In genomic region chr19:34859823-34860736, GRCh38 we compare ENCODE assay signal across 8 cellular contexts.
DNase-seq lines count a peak whose midpoint lies in the region; ATAC-seq and TF ChIP-seq lines count a peak whose summit lies in the region.
"Not testable (repeated sequence)": the region's sequence is repeated elsewhere in the genome, so short reads cannot be mapped to it uniquely, and the experiment has no call there.

No MANE protein-coding gene starts in this region.

- H3K9me3 Mint-ChIP-seq in Caco-2 (ENCODE audit: unreplicated experiment); activated naive CD4-positive, alpha-beta T cell treated with anti-CD3 and anti-CD28 coated beads for 36 hours; effector memory CD8-positive, alpha-beta T cell: not testable (repeated sequence)
- H3K9me3 Mint-ChIP-seq in T-helper 1 cell treated with Interleukin-12 subunit alpha and Interleukin-12 subunit beta and Interleukin-4 antibody, amounts not matched to agents 30 μg/mL and 1 μg/mL, for 36 hours = peaks cover 20% of the 10 kb centered on the region
- H3K9me3 Mint-ChIP-seq in neural progenitor cell = peaks cover 24% of the 10 kb centered on the region

- not testable (repeated sequence) for TF ChIP-seq CTCF in Caco-2 (IDR thresholded peaks at IDR 0.05; ENCODE audit: insufficient read depth in 1 of 2, low read depth in 1 of 2, low read length in 1 of 2, severe bottlenecking in 1 of 2, unreplicated experiment in 1 of 2); neural progenitor cell (IDR thresholded peaks at IDR 0.05)

- POLR2A ChIA-PET in Caco-2 (lab: Charles Lee) = interaction anchor here (0.6 kb wide), 1 partner anchor 94 kb away, joined by 3 read pairs; no protein-coding TSS in a partner anchor

- not testable (repeated sequence) for H3K36me3 ChIP-seq in Caco-2 (ENCODE audit: control insufficient read depth, insufficient read depth, low read length); Karpas-422 (ENCODE audit: insufficient read depth, low read length); neural progenitor cell; subcutaneous abdominal adipose tissue (ENCODE audit: control insufficient read depth in 5 of 5, insufficient read depth in 5 of 5, low read length in 5 of 5)

- not testable (repeated sequence) for H3K27ac ChIP-seq in Karpas-422 (ENCODE audit: low read length); neural progenitor cell; subcutaneous abdominal adipose tissue (ENCODE audit: low read depth, low read length)

- H3K4me3 ChIP-seq in Caco-2 (ENCODE audit: low read depth, low read length) = peak overlapping the region; percentile 34
- H3K4me3 ChIP-seq in Karpas-422 (ENCODE audit: low read length) = peak overlapping the region; percentile 58; the same call in 1 of the 2 replicates
- H3K4me3 ChIP-seq in iPS-18c (ENCODE audit: insufficient read depth, low read depth, low read length) = peak overlapping the region; percentile 38; the same call in 1 of the 2 replicates
- H3K4me3 ChIP-seq in neural progenitor cell = peak overlapping the region; percentile 63
- peak overlapping the region in 4 of 5 donors; percentile 22 to 57 (median 46) for H3K4me3 ChIP-seq in subcutaneous abdominal adipose tissue (ENCODE audit: low read depth in 1 of 5, low read length in 5 of 5)

- H3K27me3 ChIP-seq in Caco-2 (replicated peaks; ENCODE audit: control insufficient read depth, insufficient read depth, low read length); Karpas-422 (ENCODE audit: low read length); neural progenitor cell; subcutaneous abdominal adipose tissue (ENCODE audit: control insufficient read depth in 5 of 5, insufficient read depth in 4 of 5, low read length in 5 of 5): not testable (repeated sequence)

- peak overlapping the region; percentile 51 for H3K4me2 ChIP-seq in Karpas-422 (ENCODE audit: low read depth, low read length, poor library complexity, severe bottlenecking)
- H3K4me2 ChIP-seq in neural progenitor cell = peak overlapping the region; percentile 89

- H3K79me2 ChIP-seq in Karpas-422 (ENCODE audit: low read length) = not testable (repeated sequence)
- peaks cover 23% of the 10 kb centered on the region for H3K79me2 ChIP-seq in neural progenitor cell (ENCODE audit: low read depth)

- H3K9me3 ChIP-seq in Caco-2; Karpas-422 (ENCODE audit: low read length); iPS-18c (ENCODE audit: control insufficient read depth, insufficient read depth, low read length); neural progenitor cell (ENCODE audit: low read depth); subcutaneous abdominal adipose tissue (ENCODE audit: control insufficient read depth in 5 of 5, low read length in 5 of 5): not testable (repeated sequence)

- CTCF ChIA-PET in Caco-2 (lab: Charles Lee); activated naive CD4-positive, alpha-beta T cell treated with anti-CD3 and anti-CD28 coated beads for 36 hours (lab: Charles Lee): not testable (repeated sequence)

- not testable (repeated sequence) for H3K4me1 ChIP-seq in Caco-2; Karpas-422 (ENCODE audit: low read length); neural progenitor cell; subcutaneous abdominal adipose tissue (ENCODE audit: control insufficient read depth in 5 of 5, insufficient read depth in 5 of 5, low read length in 5 of 5)

- BruUV-seq in Caco-2 (replicated peaks; lab: Mats Ljungman, UMichigan) = not testable (repeated sequence)

- peak; percentile 66 for ATAC-seq in effector memory CD8-positive, alpha-beta T cell (replicated peaks)

- H3K36me3 Mint-ChIP-seq in Caco-2 (ENCODE audit: insufficient read depth, unreplicated experiment); activated naive CD4-positive, alpha-beta T cell treated with anti-CD3 and anti-CD28 coated beads for 36 hours (ENCODE audit: low read depth); effector memory CD8-positive, alpha-beta T cell (ENCODE audit: insufficient read depth); neural progenitor cell: not testable (repeated sequence)
- peaks cover 20% of the 10 kb centered on the region for H3K36me3 Mint-ChIP-seq in T-helper 1 cell treated with Interleukin-12 subunit alpha and Interleukin-12 subunit beta and Interleukin-4 antibody, amounts not matched to agents 30 μg/mL and 1 μg/mL, for 36 hours (ENCODE audit: low read depth)

- peak overlapping the region; percentile 65 for H3K4me3 Mint-ChIP-seq in Caco-2 (ENCODE audit: unreplicated experiment)
- peak overlapping the region; percentile 94 for H3K4me3 Mint-ChIP-seq in T-helper 1 cell treated with Interleukin-12 subunit alpha and Interleukin-12 subunit beta and Interleukin-4 antibody, amounts not matched to agents 30 μg/mL and 1 μg/mL, for 36 hours
- peak overlapping the region; percentile 93 for H3K4me3 Mint-ChIP-seq in activated naive CD4-positive, alpha-beta T cell treated with anti-CD3 and anti-CD28 coated beads for 36 hours
- H3K4me3 Mint-ChIP-seq in effector memory CD8-positive, alpha-beta T cell = peak overlapping the region; percentile 95 to 97
- peak overlapping the region; percentile 88 for H3K4me3 Mint-ChIP-seq in neural progenitor cell

- H3F3A ChIP-seq in neural progenitor cell (ENCODE audit: low read depth) = not testable (repeated sequence)

- not testable (repeated sequence) for DNase-seq in Caco-2; Karpas-422; neural progenitor cell (ENCODE audit: low spot score)
- DNase-seq in activated naive CD4-positive, alpha-beta T cell treated with anti-CD3 and anti-CD28 coated beads for 36 hours = peak; percentile 27
- peak in 1 of 3 experiments; percentile 20 for DNase-seq in effector memory CD8-positive, alpha-beta T cell

- H4K20me1 ChIP-seq in Karpas-422 (ENCODE audit: insufficient read depth, low read depth, low read length); neural progenitor cell (ENCODE audit: low read depth): not testable (repeated sequence)

- not testable (repeated sequence) for H3K4me1 Mint-ChIP-seq in Caco-2 (ENCODE audit: low read depth, unreplicated experiment); neural progenitor cell
- peaks cover 20% of the 10 kb centered on the region for H3K4me1 Mint-ChIP-seq in T-helper 1 cell treated with Interleukin-12 subunit alpha and Interleukin-12 subunit beta and Interleukin-4 antibody, amounts not matched to agents 30 μg/mL and 1 μg/mL, for 36 hours (ENCODE audit: low read depth)
- H3K4me1 Mint-ChIP-seq in activated naive CD4-positive, alpha-beta T cell treated with anti-CD3 and anti-CD28 coated beads for 36 hours (ENCODE audit: low read depth) = peaks cover 37% of the 10 kb centered on the region
- peaks cover 31 to 33% of the 10 kb centered on the region in 2 donors for H3K4me1 Mint-ChIP-seq in effector memory CD8-positive, alpha-beta T cell (ENCODE audit: low read depth in 2 of 2)

- not testable (repeated sequence) for H3K9me2 ChIP-seq in Karpas-422 (replicated peaks; ENCODE audit: insufficient read depth, low read length)

- peak overlapping the region; percentile 35; the same call in 1 of the 2 replicates for H3K9ac ChIP-seq in Karpas-422 (ENCODE audit: low read length)
- not testable (repeated sequence) for H3K9ac ChIP-seq in neural progenitor cell; subcutaneous abdominal adipose tissue (ENCODE audit: low read length in 5 of 5)

- not testable (repeated sequence) for H3K27me3 Mint-ChIP-seq in Caco-2 (ENCODE audit: insufficient read depth, unreplicated experiment); T-helper 1 cell treated with Interleukin-12 subunit alpha and Interleukin-12 subunit beta and Interleukin-4 antibody, amounts not matched to agents 30 μg/mL and 1 μg/mL, for 36 hours (ENCODE audit: low read depth); activated naive CD4-positive, alpha-beta T cell treated with anti-CD3 and anti-CD28 coated beads for 36 hours (ENCODE audit: low read depth); effector memory CD8-positive, alpha-beta T cell; neural progenitor cell (ENCODE audit: insufficient read depth, low read depth)

- not testable (repeated sequence) for H3K27ac Mint-ChIP-seq in Caco-2 (ENCODE audit: unreplicated experiment)
- H3K27ac Mint-ChIP-seq in T-helper 1 cell treated with Interleukin-12 subunit alpha and Interleukin-12 subunit beta and Interleukin-4 antibody, amounts not matched to agents 30 μg/mL and 1 μg/mL, for 36 hours = peak overlapping the region; percentile 85
- H3K27ac Mint-ChIP-seq in activated naive CD4-positive, alpha-beta T cell treated with anti-CD3 and anti-CD28 coated beads for 36 hours = peak overlapping the region; percentile 82
- peak overlapping the region; percentile 93 to 95 for H3K27ac Mint-ChIP-seq in effector memory CD8-positive, alpha-beta T cell
- peak overlapping the region; percentile 89 for H3K27ac Mint-ChIP-seq in neural progenitor cell

- intact Hi-C loops in Caco-2 (cut with micrococcal nuclease; ENCODE audit: unreplicated experiment) = not testable (repeated sequence)
- intact Hi-C loops in activated naive CD4-positive, alpha-beta T cell treated with anti-CD3 and anti-CD28 coated beads for 36 hours (cut with micrococcal nuclease) = loop anchor here (2.0 kb wide), 1 partner anchor 125 kb away; the partner anchor contains the start of gene ZNF181

- H2AFZ ChIP-seq in Karpas-422 (ENCODE audit: low read length) = peak overlapping the region; percentile 50; the same call in 1 of the 2 replicates
- peak overlapping the region; percentile 76 for H2AFZ ChIP-seq in neural progenitor cell (replicated peaks)
